In the genomic region with DNA sequence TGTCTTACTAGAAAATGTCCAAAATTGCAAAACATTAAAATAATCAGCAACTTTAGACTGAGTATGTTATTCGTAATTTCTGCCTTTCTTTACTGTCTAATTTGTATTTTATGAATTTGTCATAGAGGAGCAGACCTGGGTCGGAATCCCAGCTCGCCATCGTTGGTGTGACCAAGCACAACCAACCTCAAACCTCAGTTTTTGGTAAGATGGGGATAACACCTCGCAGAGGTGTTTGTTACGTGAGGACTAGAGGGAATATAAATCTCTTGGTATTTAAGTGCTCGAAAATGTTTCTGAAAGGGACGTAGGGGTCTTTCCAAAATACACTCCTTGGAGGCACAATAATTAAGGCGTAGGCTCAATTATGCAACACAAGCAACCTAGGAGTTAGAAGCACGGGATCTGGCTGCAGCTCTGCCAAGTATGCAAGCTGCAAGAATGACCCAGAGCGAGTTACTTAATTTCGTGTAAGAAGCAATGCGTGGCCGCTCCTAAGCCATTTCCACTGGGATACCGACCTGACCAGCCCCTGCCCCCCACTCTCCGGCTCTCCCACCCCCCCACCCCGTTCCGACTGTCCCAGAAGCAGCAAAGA, we compare ENCODE assay signal across 8 cellular contexts. TPM values are rescaled to one million over a fixed set of nuclear protein-coding genes. Genes with fewer than 3 reads are reported as not detected.
A peak's percentile ranks its signal among the peaks of the same experiment; 100 is the strongest.
DNase-seq lines count a peak whose midpoint lies in the region; ATAC-seq and TF ChIP-seq lines count a peak whose summit lies in the region.

No MANE protein-coding gene starts in this region.

- H3K23me2 ChIP-seq in H9 (ENCODE audit: insufficient read length, low read depth, low read length, poor library complexity, severe bottlenecking): peaks cover 8% of the 10 kb centered on the region

- no peak overlapping the region for H4K8ac ChIP-seq in H9 (replicated peaks; ENCODE audit: insufficient read length, low read depth, low read length)

- no peak for TF ChIP-seq EP300 in transverse colon (IDR thresholded peaks at IDR 0.05; ENCODE audit: low read depth)

- H3K4me3 ChIP-seq in transverse colon: peak overlapping the region; percentile 69 to 91 (median 82)

- DNase-seq in activated gamma-delta T cell treated with Interleukin-2 at 50 U/mL for 16 hours (peak; percentile 5), activated gamma-delta T cell (lab: John Stamatoyannopoulos, UW) (no peak), H9 (peak; percentile 41), LHCN-M2 (ENCODE audit: low read depth) (peak; percentile 59), activated B cell treated with CpG ODN at 0.5 μM for 24 hours (no peak), mucosa of gallbladder (ENCODE audit: low spot score) (peak; percentile 76), transverse colon (peak; percentile 69)

- ATAC-seq in activated B cell treated with CpG ODN at 0.5 μM for 24 hours (ENCODE audit: low read depth): peak; percentile 19
- ATAC-seq in esophagus mucosa: peak; percentile 64

- H2AFZ ChIP-seq in H9 (ENCODE audit: low read length): no peak overlapping the region

- H2BK15ac ChIP-seq in H9 (ENCODE audit: low read depth, low read length): no peak overlapping the region

- H2BK20ac ChIP-seq in H9 (ENCODE audit: low read depth, low read length, poor library complexity, severe bottlenecking): no peak overlapping the region

- peaks cover 14 to 37% (median 31%) of the 10 kb centered on the region in 3 experiments for H3K36me3 Mint-ChIP-seq in H9 (ENCODE audit: insufficient read depth in 1 of 3, low read depth in 3 of 3)
- H3K36me3 Mint-ChIP-seq in activated B cell treated with CpG ODN at 0.5 μM for 24 hours (ENCODE audit: low read depth): peaks cover 30% of the 10 kb centered on the region

- peak overlapping the region; percentile 67 for H3K18ac ChIP-seq in H9 (ENCODE audit: insufficient read length, low read depth, low read length)

- intact Hi-C loops in activated B cell treated with CpG ODN at 0.5 μM for 24 hours (cut with micrococcal nuclease) (loop anchor here (1.0 to 2.0 kb wide), 10 partner anchors 31 to 945 kb away; partner anchors contain the start of genes DAPP1, EIF4E, H2AZ1 and LAMTOR3), transverse colon (cut with DNase I; ENCODE audit: low total_unique reads) (no loop called here)

- no peak overlapping the region for H3T11ph ChIP-seq in H9 (ENCODE audit: low read length)

- H3K9me3 Mint-ChIP-seq in H9: no peaks in the 10 kb centered on the region; a peak in 1 of 5 replicates
- H3K9me3 Mint-ChIP-seq in activated B cell treated with CpG ODN at 0.5 μM for 24 hours: no peaks in the 10 kb centered on the region

- H3K27me3 ChIP-seq in H9 (ENCODE audit: insufficient read depth, low read length) (no peaks in the 10 kb centered on the region), transverse colon (no peaks in the 10 kb centered on the region)

- CTCF ChIA-PET in activated B cell treated with CpG ODN at 0.5 μM for 24 hours (lab: Charles Lee): interaction anchor here (1.3 to 3.9 kb wide), 2 partner anchors 32 to 93 kb away, joined by 5 to 20 read pairs; partner anchors contain the start of gene METAP1

- H4K5ac ChIP-seq in H9 (ENCODE audit: insufficient read length, low read depth, low read length): peak overlapping the region; percentile 73

- H3K4me2 ChIP-seq in H9 (ENCODE audit: insufficient read depth, insufficient read length, low read length): peak overlapping the region; percentile 96

- H4K91ac ChIP-seq in H9 (ENCODE audit: insufficient read length, low read depth, low read length): no peak overlapping the region

- no peaks in the 10 kb centered on the region for H4K20me1 ChIP-seq in H9 (ENCODE audit: control insufficient read depth, insufficient read depth, insufficient read length)

- H2AK5ac ChIP-seq in H9 (ENCODE audit: insufficient read length, low read length): no peak overlapping the region

- H3K27ac ChIP-seq in H9 (ENCODE audit: insufficient read length, low read depth, low read length) (peak overlapping the region; percentile 64), transverse colon (peak overlapping the region; percentile 90 to 98 (median 96))

- no peaks in the 10 kb centered on the region for H3K27me3 Mint-ChIP-seq in H9 (ENCODE audit: low read depth)
- no peaks in the 10 kb centered on the region for H3K27me3 Mint-ChIP-seq in activated B cell treated with CpG ODN at 0.5 μM for 24 hours

- WGBS in H9 (ENCODE audit: extremely low coverage, insufficient read length, low lambda C conversion rate): no CpG with 5 or more reads among the region's 18 CpGs
- 1 to 2% methylated on average over 11 to 18 of the region's 18 CpGs for WGBS in transverse colon (ENCODE audit: low coverage in 1 of 2), 2 donors

- H3K4me1 Mint-ChIP-seq in H9 (peaks cover 32% of the 10 kb centered on the region in 2 experiments), activated B cell treated with CpG ODN at 0.5 μM for 24 hours (peaks cover 41% of the 10 kb centered on the region)

- no peak for TF ChIP-seq POLR2A in transverse colon (IDR thresholded peaks at IDR 0.05)

- POLR2A ChIA-PET in activated B cell treated with CpG ODN at 0.5 μM for 24 hours (lab: Charles Lee): interaction anchor here (0.6 to 3.2 kb wide), 28 partner anchors 10 to 945 kb away, joined by 3 to 49 read pairs (median 5); partner anchors contain the start of genes DAPP1, DNAJB14, EIF4E and H2AZ1

- H3K23ac ChIP-seq in H9 (ENCODE audit: insufficient read length, low read depth, low read length): no peak overlapping the region

- H3K9ac ChIP-seq in H9 (ENCODE audit: extremely low read depth, insufficient read length, low read length): peak overlapping the region; percentile 98

- H3K27ac Mint-ChIP-seq in H9 (peak overlapping the region; percentile 96 to 100 (median 100)), activated B cell treated with CpG ODN at 0.5 μM for 24 hours (peak overlapping the region; percentile 99)

- TF ChIP-seq CTCF in H9 (conservative IDR thresholded peaks at IDR 0.05) (no peak), activated B cell treated with CpG ODN at 0.5 μM for 24 hours (IDR thresholded peaks at IDR 0.05) (no peak), transverse colon (IDR thresholded peaks at IDR 0.05) (no peak)

- H3K4me3 Mint-ChIP-seq in H9 (peak overlapping the region; percentile 94 to 95), activated B cell treated with CpG ODN at 0.5 μM for 24 hours (peak overlapping the region; percentile 99)

- H3K79me2 ChIP-seq in H9 (ENCODE audit: insufficient read depth, low read length): peaks cover 9% of the 10 kb centered on the region

- H3K4ac ChIP-seq in H9 (ENCODE audit: low read depth, low read length): no peak overlapping the region

- no peaks in the 10 kb centered on the region for H3K4me1 ChIP-seq in H9 (ENCODE audit: insufficient read depth, low read length)
- peaks cover 0 to 70% (median 36%) of the 10 kb centered on the region in 4 donors for H3K4me1 ChIP-seq in transverse colon

- no peak overlapping the region for H2BK12ac ChIP-seq in H9 (ENCODE audit: insufficient read length, low read depth, low read length)

- H3K56ac ChIP-seq in H9 (ENCODE audit: insufficient read length, low read depth, low read length): peak overlapping the region; percentile 63

- no peak overlapping the region for H2BK120ac ChIP-seq in H9 (ENCODE audit: low read depth, low read length, poor library complexity, severe bottlenecking)

- in situ Hi-C loops in transverse colon (cut with MboI; ENCODE audit: low pct_ligation_motif_present in 1 of 4, low pct_unique_long_range_greater_than_20kb in 1 of 4, low sequenced_read_pairs in 3 of 4): no loop called here

- no peaks in the 10 kb centered on the region for H3K9me3 ChIP-seq in H9 (ENCODE audit: control insufficient read depth, low read depth, low read length)
- H3K9me3 ChIP-seq in transverse colon: no peaks in the 10 kb centered on the region

- no peaks in the 10 kb centered on the region for H3K79me1 ChIP-seq in H9 (ENCODE audit: insufficient read depth, low read depth, low read length, poor library complexity, severe bottlenecking)

- peaks cover 0 to 13% (median 6%) of the 10 kb centered on the region in 4 donors for H3K36me3 ChIP-seq in transverse colon

- peak overlapping the region; percentile 82; the same call in 1 of the 2 replicates for H3K14ac ChIP-seq in H9 (ENCODE audit: insufficient read depth, low read length)

- H2BK5ac ChIP-seq in H9 (ENCODE audit: insufficient read length, low read length): peak overlapping the region; percentile 49

RNA-seq across cellular contexts. Expression of gene ADH5, which starts 0.6 kb away (rescaled TPM):
- total RNA-seq in H9 (2021) (284 and 285 TPM in 2 replicates), LHCN-M2 (2014; rRNA removed) (134 and 140 TPM in 2 replicates), activated B cell treated with CpG ODN at 0.5 μM for 24 hours (70.1 and 74.2 TPM in 2 replicates), esophagus mucosa (90.8 TPM), mucosa of gallbladder (130 TPM), transverse colon (100 to 1,000 TPM in 2 of 4 donors, 10 to 100 TPM in 2; 63.3 to 159 (median 111) TPM)
- polyA plus RNA-seq in LHCN-M2 (2012): 142 TPM

RNA-seq across cellular contexts. Expression of gene ADH4, which starts 56.1 kb away (rescaled TPM):
- total RNA-seq in H9 (2021): not detected in 2 replicates
- total RNA-seq in LHCN-M2 (2014; rRNA removed): not detected in 2 replicates
- polyA plus RNA-seq in LHCN-M2 (2012): not detected
- total RNA-seq in activated B cell treated with CpG ODN at 0.5 μM for 24 hours: not detected in 2 replicates
- total RNA-seq in esophagus mucosa: 0.40 TPM
- total RNA-seq in mucosa of gallbladder: 1.2 TPM
- total RNA-seq in transverse colon: 1 to 10 TPM in 1 of 4 donors, under 1 TPM in 1, not detected in 2; 0.55 to 1.1 TPM

Comparison
In these comparisons a context has a peak if more than half of its experiments do, and no peak if none do; other contexts are left out.
1. DNase-seq: peak in activated gamma-delta T cell treated with Interleukin-2 at 50 U/mL for 16 hours (single experiment), H9 (single experiment), LHCN-M2 (single experiment), mucosa of gallbladder (single experiment) and transverse colon (single experiment); none in activated gamma-delta T cell (single experiment) and activated B cell treated with CpG ODN at 0.5 μM for 24 hours (single experiment).